ENCODE assay signal across 9 cellular contexts in the genomic region with DNA sequence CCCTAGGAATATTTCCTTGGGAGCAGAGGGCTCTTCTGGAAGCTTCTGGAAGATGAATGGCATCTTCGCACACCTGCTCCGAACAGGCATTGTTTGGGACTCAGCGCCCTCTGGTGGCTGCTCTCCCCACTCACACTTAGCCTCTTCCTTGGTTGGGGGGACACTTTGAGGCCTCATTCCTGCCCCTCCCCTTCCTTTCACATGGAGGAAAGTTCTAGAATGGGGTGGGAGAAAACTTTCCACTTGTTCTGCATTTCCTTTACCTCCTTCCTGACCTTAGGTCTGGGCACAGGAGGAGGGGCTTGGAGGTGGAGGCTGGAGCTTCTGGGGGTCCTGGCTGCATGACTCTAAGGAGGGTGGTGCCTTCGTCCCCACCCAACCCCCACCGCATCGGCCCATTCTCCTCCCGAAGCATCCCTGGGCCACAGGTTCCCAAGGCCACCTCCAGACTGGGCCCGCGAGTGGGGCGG. TPM values are rescaled to one million over a fixed set of nuclear protein-coding genes. Genes with fewer than 3 reads are reported as not detected.
DNase-seq lines count a peak whose midpoint lies in the region; ATAC-seq and TF ChIP-seq lines count a peak whose summit lies in the region.
"Had no signal": no experiment of that assay in that cellular context is flagged by ENCODE, and none has a peak within 500 bp of the region (broad histone marks: within the 10 kb centered on the region; RNA-seq: fewer than 3 reads in every experiment).

No MANE protein-coding gene starts in this region.

- no peaks in the 10 kb centered on the region for H3K9me3 ChIP-seq in OCI-LY3 (ENCODE audit: insufficient read depth, low read length)

- no peak overlapping the region for H3K9ac ChIP-seq in OCI-LY3 (ENCODE audit: low read length)

- H3K4me3 ChIP-seq in OCI-LY3 (ENCODE audit: low read length): no peak overlapping the region
- no peak overlapping the region for H3K4me3 ChIP-seq in retinal pigment epithelial cell (ENCODE audit: low read length)

- ATAC-seq in HG03280 (IDR thresholded peaks at IDR 0.05; ENCODE audit: unreplicated experiment): no peak

- no peak overlapping the region for H2AFZ ChIP-seq in OCI-LY3 (ENCODE audit: low read depth, low read length)

- H3K4me3 Mint-ChIP-seq in HFFc6: no peak overlapping the region
- no peak overlapping the region for H3K4me3 Mint-ChIP-seq in glutamatergic neuron (ENCODE audit: unreplicated experiment)
- H3K4me3 Mint-ChIP-seq: dendritic cell treated with granulocyte-macrophage colony-stimulating factor and Interleukin-4, amounts not matched to agents 40 ng/mL and 50 ng/mL, for 4 days had no signal

- no peaks in the 10 kb centered on the region for H3K4me1 ChIP-seq in OCI-LY3 (ENCODE audit: low read length)

- H3K9me3 Mint-ChIP-seq in HFFc6: no peaks in the 10 kb centered on the region
- H3K9me3 Mint-ChIP-seq in glutamatergic neuron (ENCODE audit: unreplicated experiment): peaks cover 6% of the 10 kb centered on the region
- H3K9me3 Mint-ChIP-seq: dendritic cell treated with granulocyte-macrophage colony-stimulating factor and Interleukin-4, amounts not matched to agents 40 ng/mL and 50 ng/mL, for 4 days had no signal

- H3K79me2 ChIP-seq in OCI-LY3 (ENCODE audit: low read length): no peaks in the 10 kb centered on the region

- DNase-seq in DMS79 treated with DMSO at 0.1 percent for 48 hours (lab: John Stamatoyannopoulos, UW): peak; percentile 1
- DNase-seq in DMS79 (lab: John Stamatoyannopoulos, UW): no peak
- peak; percentile 4 for DNase-seq in HFFc6
- peak; percentile 82 for DNase-seq in activated effector memory CD4-positive, alpha-beta T cell treated with anti-CD3 and anti-CD28 coated beads, Interleukin-2, amount 50 U/mL, for 16 hours
- DNase-seq in glutamatergic neuron: peak; percentile 74
- no peak for DNase-seq in retinal pigment epithelial cell (ENCODE audit: low read depth)

- H3K4me1 Mint-ChIP-seq in HFFc6 (ENCODE audit: low read depth): no peaks in the 10 kb centered on the region
- H3K4me1 Mint-ChIP-seq in glutamatergic neuron (ENCODE audit: low read depth, unreplicated experiment): peaks cover 13% of the 10 kb centered on the region

- H3K27me3 ChIP-seq in OCI-LY3 (ENCODE audit: low read depth, low read length): peaks cover 25% of the 10 kb centered on the region; the same call in 1 of the 2 replicates

- TF ChIP-seq CTCF in HFFc6 (IDR thresholded peaks at IDR 0.05): peak; percentile 95
- TF ChIP-seq CTCF in OCI-LY3 (IDR thresholded peaks at IDR 0.05; ENCODE audit: low read depth, low read length): peak; percentile 78
- peak; percentile 88 for TF ChIP-seq CTCF in glutamatergic neuron (IDR thresholded peaks at IDR 0.05; ENCODE audit: partially characterized antibody, unreplicated experiment)
- TF ChIP-seq CTCF in retinal pigment epithelial cell (conservative IDR thresholded peaks at IDR 0.05; ENCODE audit: low read depth, low read length): peak; percentile 92

- no peak overlapping the region for H3K27ac ChIP-seq in OCI-LY3 (ENCODE audit: low read length)

- H3K36me3 ChIP-seq in OCI-LY3 (replicated peaks; ENCODE audit: low read depth, low read length): no peaks in the 10 kb centered on the region

- H3K36me3 Mint-ChIP-seq in HFFc6 (ENCODE audit: low read depth): no peaks in the 10 kb centered on the region
- H3K36me3 Mint-ChIP-seq in glutamatergic neuron (ENCODE audit: unreplicated experiment): no peaks in the 10 kb centered on the region

- no peak overlapping the region for H3K27ac Mint-ChIP-seq in HFFc6
- no peak overlapping the region for H3K27ac Mint-ChIP-seq in glutamatergic neuron (ENCODE audit: unreplicated experiment)
- H3K27ac Mint-ChIP-seq: dendritic cell treated with granulocyte-macrophage colony-stimulating factor and Interleukin-4, amounts not matched to agents 40 ng/mL and 50 ng/mL, for 4 days had no signal

- H4K20me1 ChIP-seq in OCI-LY3 (ENCODE audit: insufficient read depth, low read length): no peaks in the 10 kb centered on the region

- H3K27me3 Mint-ChIP-seq in HFFc6 (ENCODE audit: insufficient read depth) (peaks cover 21% of the 10 kb centered on the region), glutamatergic neuron (ENCODE audit: unreplicated experiment) (peaks cover 4% of the 10 kb centered on the region)

- no peak overlapping the region for H3K4me2 ChIP-seq in OCI-LY3 (ENCODE audit: low read length)

RNA-seq across cellular contexts. Expression of a gene that starts 19.3 kb away (rescaled TPM):
- not detected for total RNA-seq in HFFc6 (2021; fragmentation: NEBNext Ultra II Directional; extraction: Animal tissue kit (Norgen Biotek cat#: 25700))
- not detected for total RNA-seq in glutamatergic neuron (ENCODE audit: unreplicated experiment)

Comparison
In these comparisons a context has a peak if more than half of its experiments do, and no peak if none do; other contexts are left out.
1. DNase-seq: peak in DMS79 treated with DMSO at 0.1 percent for 48 hours (single experiment), HFFc6 (single experiment), activated effector memory CD4-positive, alpha-beta T cell treated with anti-CD3 and anti-CD28 coated beads, Interleukin-2, amount 50 U/mL, for 16 hours (single experiment) and glutamatergic neuron (single experiment); none in DMS79 (single experiment) and retinal pigment epithelial cell (single experiment).
2. Peak in every context shown above with its lines, with median percentiles within 50 percentile points of each other: CTCF ChIP-seq.